In genomic region chr6:100998111-100998510, GRCh38 we compare ENCODE assay signal across 19 cellular contexts.
DNase-seq lines count a peak whose midpoint lies in the region; ATAC-seq and TF ChIP-seq lines count a peak whose summit lies in the region.
"Had no signal": no experiment of that assay in that cellular context is flagged by ENCODE, and none has a peak within 500 bp of the region (broad histone marks: within the 10 kb centered on the region; RNA-seq: fewer than 3 reads in every experiment).

No MANE protein-coding gene starts in this region.

- no peaks in the 10 kb centered on the region for H3K9me3 ChIP-seq in aorta (ENCODE audit: control insufficient read depth, low read length)
- H3K9me3 ChIP-seq: right lobe of liver had no signal

- H3K36me3 Mint-ChIP-seq in activated T-cell treated with anti-CD3 and anti-CD28 coated beads, Interleukin-2, amount 50 U/mL, for 24 hours (ENCODE audit: low read depth) = no peaks in the 10 kb centered on the region
- H3K36me3 Mint-ChIP-seq: immature natural killer cell had no signal

- H3K27ac ChIP-seq in brain microvascular endothelial cell (no peak overlapping the region), aorta (ENCODE audit: low read depth in 1 of 2, low read length in 2 of 2) (no peak overlapping the region)
- H3K27ac ChIP-seq: ascending aorta, left lung, right lobe of liver had no signal

- TF ChIP-seq CTCF in brain microvascular endothelial cell (IDR thresholded peaks at IDR 0.05; ENCODE audit: low read depth, low read length, missing control alignments) = no peak

- ATAC-seq in aorta (ENCODE audit: low FRiP score) = no peak
- ATAC-seq: left lung had no signal

- no peak overlapping the region for H3K4me3 Mint-ChIP-seq in activated T-cell treated with anti-CD3 and anti-CD28 coated beads, Interleukin-2, amount 50 U/mL, for 24 hours
- H3K4me3 Mint-ChIP-seq: immature natural killer cell, nephron had no signal

- in situ Hi-C loops in brain microvascular endothelial cell (cut with HindIII; ENCODE audit: low pct_ligation_motif_present, low sequenced_read_pairs) = no loop called here

- H3K4me3 ChIP-seq in brain microvascular endothelial cell (ENCODE audit: low read depth, low read length) = no peak overlapping the region
- no peak overlapping the region for H3K4me3 ChIP-seq in aorta (ENCODE audit: low read length in 2 of 2)
- H3K4me3 ChIP-seq: ascending aorta, left lung, right lobe of liver had no signal

- no peaks in the 10 kb centered on the region for H3K4me1 Mint-ChIP-seq in activated T-cell treated with anti-CD3 and anti-CD28 coated beads, Interleukin-2, amount 50 U/mL, for 24 hours (ENCODE audit: low read depth)
- H3K4me1 Mint-ChIP-seq: immature natural killer cell, nephron had no signal

- intact Hi-C loops in aorta (cut with DNase I) = loop anchor here in 1 of 2 donors (5.0 kb wide), 1 partner anchor 79 kb away; no protein-coding TSS in a partner anchor

- peaks cover 2 to 9% of the 10 kb centered on the region in 2 donors for H3K4me1 ChIP-seq in aorta (ENCODE audit: control insufficient read depth in 1 of 2, insufficient read depth in 2 of 2, low read length in 2 of 2)
- H3K4me1 ChIP-seq: ascending aorta, right lobe of liver had no signal

- H3K27me3 ChIP-seq in brain microvascular endothelial cell (replicated peaks) = no peaks in the 10 kb centered on the region
- no peaks in the 10 kb centered on the region for H3K27me3 ChIP-seq in aorta (ENCODE audit: control insufficient read depth in 1 of 2, insufficient read depth in 2 of 2, low read length in 1 of 2)
- H3K27me3 ChIP-seq: ascending aorta, left lung, right lobe of liver had no signal

- no peak overlapping the region for H3K27ac Mint-ChIP-seq in activated T-cell treated with anti-CD3 and anti-CD28 coated beads, Interleukin-2, amount 50 U/mL, for 24 hours
- H3K27ac Mint-ChIP-seq: immature natural killer cell had no signal

- DNase-seq in ELR (ENCODE audit: low read depth) = peak; percentile 53
- DNase-seq in NCI-H226 = peak; percentile 88
- DNase-seq in brain microvascular endothelial cell = peak; percentile 76
- peak; percentile 3 for DNase-seq in glomerular visceral epithelial cell (ENCODE audit: extremely low spot score)
- no peak for DNase-seq in NCI-H146 (lab: John Stamatoyannopoulos, UW)
- no peak for DNase-seq in stimulated activated naive CD4-positive, alpha-beta T cell (lab: John Stamatoyannopoulos, UW)
- DNase-seq in activated T-cell treated with anti-CD3 and anti-CD28 coated beads, Interleukin-2, amount 50 U/mL, for 24 hours = no peak
- DNase-seq in aorta = no peak
- DNase-seq: activated CD4-positive, alpha-beta T cell treated with anti-CD3 and anti-CD28 coated beads for 4 hours; activated naive CD4-positive, alpha-beta T cell treated with anti-CD3 and anti-CD28 coated beads, Interleukin-2, amount 50 U/mL, for 16 hours; H7; immature natural killer cell; left lung; NCI-H1694 treated with DMSO at 0.1 percent for 48 hours; right lobe of liver; SIG-M5; stimulated activated CD4-positive, alpha-beta T cell treated with anti-CD3 and anti-CD28 coated beads, Interleukin-15, amount 100 ng/mL, for 24 hours had no signal

- no peaks in the 10 kb centered on the region for H3K36me3 ChIP-seq in brain microvascular endothelial cell (replicated peaks)
- H3K36me3 ChIP-seq in aorta (ENCODE audit: control insufficient read depth in 1 of 2, insufficient read depth in 2 of 2, low read length in 1 of 2) = no peaks in the 10 kb centered on the region
- H3K36me3 ChIP-seq: ascending aorta, left lung, right lobe of liver had no signal

- 86 to 87% methylated on average over 3 of the region's 3 CpGs for WGBS in aorta, 2 donors

- peaks cover 6% of the 10 kb centered on the region for H3K27me3 Mint-ChIP-seq in activated T-cell treated with anti-CD3 and anti-CD28 coated beads, Interleukin-2, amount 50 U/mL, for 24 hours

- peaks cover 6% of the 10 kb centered on the region for H3K9me3 Mint-ChIP-seq in activated T-cell treated with anti-CD3 and anti-CD28 coated beads, Interleukin-2, amount 50 U/mL, for 24 hours

Comparison
In these comparisons a context has a peak if more than half of its experiments do, and no peak if none do; other contexts are left out.
1. DNase-seq: peak in ELR (single experiment), NCI-H226 (single experiment), brain microvascular endothelial cell (single experiment) and glomerular visceral epithelial cell (single experiment); none in NCI-H146 (single experiment), stimulated activated naive CD4-positive, alpha-beta T cell (0 of 6), activated T-cell treated with anti-CD3 and anti-CD28 coated beads, Interleukin-2, amount 50 U/mL, for 24 hours (single experiment) and aorta (0 of 2).